In the genomic region with DNA sequence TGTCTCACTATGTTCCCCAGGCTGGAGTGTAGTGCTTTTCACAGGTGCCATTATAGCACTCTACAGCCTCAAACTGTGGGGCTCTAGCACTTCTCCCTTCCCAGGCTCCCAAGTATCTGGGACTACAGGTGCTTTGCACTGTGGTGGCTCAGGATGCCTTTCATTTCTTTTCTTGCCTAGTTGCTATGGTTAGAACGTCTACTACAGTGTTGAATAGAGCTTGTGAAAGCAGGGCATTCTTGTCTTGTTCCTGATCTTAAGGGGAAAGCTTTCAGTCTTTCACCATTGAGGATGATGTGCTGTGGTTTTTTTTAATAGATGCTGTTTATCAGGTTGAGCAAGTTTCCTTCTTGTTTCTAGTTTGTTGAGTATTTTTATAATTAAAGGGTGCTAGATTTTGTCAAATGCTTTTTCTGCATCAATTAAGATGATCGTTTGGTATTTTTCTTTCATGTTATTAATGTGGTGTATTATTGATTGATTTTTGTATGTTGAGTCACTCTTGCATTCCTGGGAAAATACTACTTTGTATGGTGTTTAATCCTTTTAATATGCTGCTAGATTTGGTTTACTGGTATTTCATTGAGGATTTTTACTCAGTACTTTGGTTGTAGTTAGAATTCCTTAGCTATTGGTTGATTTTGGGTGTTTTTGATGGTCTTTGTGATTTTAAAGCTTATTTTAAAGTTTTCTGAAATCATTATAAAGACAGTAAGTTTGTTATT, we compare ENCODE assay signal across 11 cellular contexts. TPM values are rescaled to one million over a fixed set of nuclear protein-coding genes. Genes with fewer than 3 reads are reported as not detected.
DNase-seq lines count a peak whose midpoint lies in the region; ATAC-seq and TF ChIP-seq lines count a peak whose summit lies in the region.
"Had no signal": no experiment of that assay in that cellular context is flagged by ENCODE, and none has a peak within 500 bp of the region (broad histone marks: within the 10 kb centered on the region; RNA-seq: fewer than 3 reads in every experiment).

No MANE protein-coding gene starts in this region.

- peak; percentile 70 for ATAC-seq in PC-3
- peak; percentile 17 for ATAC-seq in effector memory CD8-positive, alpha-beta T cell (replicated peaks)
- no peak for ATAC-seq in left colon
- ATAC-seq: right cardiac atrium had no signal

- no peaks in the 10 kb centered on the region for H3K9me3 Mint-ChIP-seq in activated CD4-positive, alpha-beta memory T cell treated with anti-CD3 and anti-CD28 coated beads for 36 hours
- no peaks in the 10 kb centered on the region for H3K9me3 Mint-ChIP-seq in activated CD4-positive, alpha-beta memory T cell treated with anti-CD3 and anti-CD28 coated beads, Interleukin-2, amount 10 ng/mL, durations not matched to agents 7 days and 5 days
- no peaks in the 10 kb centered on the region for H3K9me3 Mint-ChIP-seq in effector memory CD8-positive, alpha-beta T cell

- H3K36me3 ChIP-seq in PC-3 (ENCODE audit: low read depth, low read length) (peaks cover 3% of the 10 kb centered on the region; the same call in 1 of the 2 replicates), MG63 (peaks cover 10% of the 10 kb centered on the region)

- intact Hi-C loops in activated CD4-positive, alpha-beta memory T cell treated with anti-CD3 and anti-CD28 coated beads for 36 hours (cut with micrococcal nuclease) = no loop called here
- intact Hi-C loops in PC-3 (cut with micrococcal nuclease) = no loop called here
- intact Hi-C loops in left colon (cut with DNase I, micrococcal nuclease) = loop anchor here in 1 of 2 donors (10.0 kb wide), 1 partner anchor 305 kb away; a partner anchor contains a TSS

- H3K9me2 ChIP-seq in PC-3 (replicated peaks; ENCODE audit: low read length) = no peaks in the 10 kb centered on the region

- H3K9ac ChIP-seq in PC-3 (ENCODE audit: low read length) = no peak overlapping the region

- no peak overlapping the region for H2AFZ ChIP-seq in PC-3 (ENCODE audit: low read length)

- H3K27ac ChIP-seq in PC-3 (ENCODE audit: low read length) = no peak overlapping the region

- H3K27ac Mint-ChIP-seq in activated CD4-positive, alpha-beta memory T cell treated with anti-CD3 and anti-CD28 coated beads for 36 hours = peak overlapping the region; percentile 38
- no peak overlapping the region for H3K27ac Mint-ChIP-seq in activated CD4-positive, alpha-beta memory T cell treated with anti-CD3 and anti-CD28 coated beads, Interleukin-2, amount 10 ng/mL, durations not matched to agents 7 days and 5 days
- H3K27ac Mint-ChIP-seq in effector memory CD8-positive, alpha-beta T cell = peak overlapping the region; percentile 72 to 86

- POLR2A ChIA-PET in activated CD4-positive, alpha-beta memory T cell treated with anti-CD3 and anti-CD28 coated beads for 36 hours (lab: Charles Lee) = interaction anchor here (1.0 kb wide), 1 partner anchor 32 kb away, joined by 4 read pairs; no protein-coding TSS in a partner anchor
- POLR2A ChIA-PET in activated CD4-positive, alpha-beta memory T cell treated with anti-CD3 and anti-CD28 coated beads, Interleukin-2, amount 10 ng/mL, durations not matched to agents 7 days and 5 days (lab: Charles Lee) = interaction anchor here (1.3 kb wide), 1 partner anchor 300 kb away, joined by 3 read pairs; no protein-coding TSS in a partner anchor
- POLR2A ChIA-PET in PC-3 (lab: Charles Lee; ENCODE audit: unreplicated experiment) = no interaction called here

- H3K4me1 ChIP-seq in PC-3 (ENCODE audit: insufficient read depth, low read length) = peaks cover 11% of the 10 kb centered on the region

- H3K9me3 ChIP-seq in PC-3 (ENCODE audit: low read length) = no peaks in the 10 kb centered on the region
- H3K9me3 ChIP-seq in MG63 = no peaks in the 10 kb centered on the region

- H3K4me1 Mint-ChIP-seq in activated CD4-positive, alpha-beta memory T cell treated with anti-CD3 and anti-CD28 coated beads for 36 hours (ENCODE audit: low read depth) = peaks cover 64% of the 10 kb centered on the region
- H3K4me1 Mint-ChIP-seq in activated CD4-positive, alpha-beta memory T cell treated with anti-CD3 and anti-CD28 coated beads, Interleukin-2, amount 10 ng/mL, durations not matched to agents 7 days and 5 days = peaks cover 45% of the 10 kb centered on the region
- H3K4me1 Mint-ChIP-seq in effector memory CD8-positive, alpha-beta T cell (ENCODE audit: low read depth in 2 of 2) = peaks cover 51 to 79% of the 10 kb centered on the region in 2 donors

- no peak for DNase-seq in activated CD4-positive, alpha-beta memory T cell treated with anti-CD3 and anti-CD28 coated beads for 36 hours
- no peak for DNase-seq in activated CD4-positive, alpha-beta memory T cell treated with anti-CD3 and anti-CD28 coated beads, Interleukin-2, amount 10 ng/mL, durations not matched to agents 7 days and 5 days
- DNase-seq in PC-3 = peak; percentile 64
- no peak for DNase-seq in effector memory CD8-positive, alpha-beta T cell
- DNase-seq in renal cortical epithelial cell (ENCODE audit: low read depth) = peak; percentile 54
- DNase-seq in NCI-H69 (lab: John Stamatoyannopoulos, UW) = no peak
- no peak for DNase-seq in left colon
- DNase-seq in MG63 = no peak
- DNase-seq: kidney glomerular epithelial cell, NCI-H446, right cardiac atrium had no signal

- H3K4me3 ChIP-seq in PC-3 (ENCODE audit: low read length) (no peak overlapping the region), MG63 (no peak overlapping the region)

- H3K27me3 Mint-ChIP-seq in activated CD4-positive, alpha-beta memory T cell treated with anti-CD3 and anti-CD28 coated beads for 36 hours = no peaks in the 10 kb centered on the region
- H3K27me3 Mint-ChIP-seq in activated CD4-positive, alpha-beta memory T cell treated with anti-CD3 and anti-CD28 coated beads, Interleukin-2, amount 10 ng/mL, durations not matched to agents 7 days and 5 days = no peaks in the 10 kb centered on the region
- no peaks in the 10 kb centered on the region for H3K27me3 Mint-ChIP-seq in effector memory CD8-positive, alpha-beta T cell

- H3K36me3 Mint-ChIP-seq in activated CD4-positive, alpha-beta memory T cell treated with anti-CD3 and anti-CD28 coated beads for 36 hours = peaks cover 15% of the 10 kb centered on the region
- peaks cover 53% of the 10 kb centered on the region for H3K36me3 Mint-ChIP-seq in activated CD4-positive, alpha-beta memory T cell treated with anti-CD3 and anti-CD28 coated beads, Interleukin-2, amount 10 ng/mL, durations not matched to agents 7 days and 5 days (ENCODE audit: low read depth)
- peaks cover 54% of the 10 kb centered on the region for H3K36me3 Mint-ChIP-seq in effector memory CD8-positive, alpha-beta T cell (ENCODE audit: insufficient read depth)

- CTCF ChIA-PET in activated CD4-positive, alpha-beta memory T cell treated with anti-CD3 and anti-CD28 coated beads for 36 hours (lab: Charles Lee) = interaction anchor here (0.7 to 1.6 kb wide), 3 partner anchors 34 to 162 kb away, joined by 3 to 4 read pairs (median 3); no protein-coding TSS in a partner anchor
- CTCF ChIA-PET in activated CD4-positive, alpha-beta memory T cell treated with anti-CD3 and anti-CD28 coated beads, Interleukin-2, amount 10 ng/mL, durations not matched to agents 7 days and 5 days (lab: Charles Lee) = interaction anchor here (0.9 to 1.5 kb wide), 2 partner anchors 11 to 310 kb away, joined by 3 to 5 read pairs; no protein-coding TSS in a partner anchor
- CTCF ChIA-PET in PC-3 (lab: Charles Lee) = no interaction called here

- H3K4me3 Mint-ChIP-seq in activated CD4-positive, alpha-beta memory T cell treated with anti-CD3 and anti-CD28 coated beads for 36 hours = no peak overlapping the region
- no peak overlapping the region for H3K4me3 Mint-ChIP-seq in activated CD4-positive, alpha-beta memory T cell treated with anti-CD3 and anti-CD28 coated beads, Interleukin-2, amount 10 ng/mL, durations not matched to agents 7 days and 5 days
- H3K4me3 Mint-ChIP-seq in effector memory CD8-positive, alpha-beta T cell = peak overlapping the region; percentile 26 to 58

- H3F3A ChIP-seq in PC-3 (ENCODE audit: low read length, unreplicated experiment) = no peaks in the 10 kb centered on the region

- no TSS peak for BruUV-seq in PC-3 (replicated peaks; lab: Mats Ljungman, UMichigan)

- TF ChIP-seq CTCF in PC-3 (conservative IDR thresholded peaks at IDR 0.05; ENCODE audit: low read depth, low read length) = no peak

- peak overlapping the region; percentile 41 for H3K4me2 ChIP-seq in PC-3 (ENCODE audit: low read length)

- H3K79me2 ChIP-seq in PC-3 (ENCODE audit: low read length) = peaks cover 96% of the 10 kb centered on the region

- peaks cover 18% of the 10 kb centered on the region; the same call in 1 of the 2 replicates for H4K20me1 ChIP-seq in PC-3 (ENCODE audit: low read length)

- H3K27me3 ChIP-seq in PC-3 (ENCODE audit: low read length) (no peaks in the 10 kb centered on the region), MG63 (no peaks in the 10 kb centered on the region)

RNA-seq across cellular contexts. Expression of a gene that starts 35.6 kb away (rescaled TPM):
- total RNA-seq in activated CD4-positive, alpha-beta memory T cell treated with anti-CD3 and anti-CD28 coated beads for 36 hours = 10 to 100 TPM; 94.1 to 98.5 TPM
- 100 to 1,000 TPM; 105 to 109 TPM for total RNA-seq in activated CD4-positive, alpha-beta memory T cell treated with anti-CD3 and anti-CD28 coated beads, Interleukin-2, amount 10 ng/mL, durations not matched to agents 7 days and 5 days
- total RNA-seq in PC-3 (2014; rRNA removed) (29.5 and 31.8 TPM in 2 replicates), renal cortical epithelial cell (74.8 and 91.2 TPM in 2 replicates), left colon (10 to 100 TPM; 51.3 to 63.2 TPM)
- 37.4 and 55.2 TPM in 2 replicates for total RNA-seq in MG63 (2014; rRNA removed; shearing (Covaris generic); ENCODE audit: low replicate concordance)

Comparison
In these comparisons a context has a peak if more than half of its experiments do, and no peak if none do; other contexts are left out.
1. DNase-seq: peak in PC-3 (single experiment) and renal cortical epithelial cell (single experiment); none in activated CD4-positive, alpha-beta memory T cell treated with anti-CD3 and anti-CD28 coated beads for 36 hours (single experiment), activated CD4-positive, alpha-beta memory T cell treated with anti-CD3 and anti-CD28 coated beads, Interleukin-2, amount 10 ng/mL, durations not matched to agents 7 days and 5 days (single experiment), effector memory CD8-positive, alpha-beta T cell (0 of 3), NCI-H69 (single experiment), left colon (0 of 2) and MG63 (single experiment).
2. H3K4me3 Mint-ChIP-seq: peak in effector memory CD8-positive, alpha-beta T cell (2 of 2); none in activated CD4-positive, alpha-beta memory T cell treated with anti-CD3 and anti-CD28 coated beads for 36 hours (single experiment) and activated CD4-positive, alpha-beta memory T cell treated with anti-CD3 and anti-CD28 coated beads, Interleukin-2, amount 10 ng/mL, durations not matched to agents 7 days and 5 days (single experiment).